Comparison of ENCODE assay signal across 20 cellular contexts in genomic region chr6:31336872-31337496, GRCh38.
DNase-seq lines count a peak whose midpoint lies in the region; ATAC-seq and TF ChIP-seq lines count a peak whose summit lies in the region.
"Had no signal": no experiment of that assay in that cellular context is flagged by ENCODE, and none has a peak within 500 bp of the region (broad histone marks: within the 10 kb centered on the region; RNA-seq: fewer than 3 reads in every experiment).

No MANE protein-coding gene starts in this region.

- no peak for TF ChIP-seq CTCF in fibroblast of mammary gland (conservative IDR thresholded peaks at IDR 0.05; ENCODE audit: control insufficient read depth, insufficient read depth, low read depth, low read length)

- no peak overlapping the region for H3K4me3 ChIP-seq in fibroblast of mammary gland (ENCODE audit: control insufficient read depth, low read depth, low read length)
- H3K4me3 ChIP-seq: gastroesophageal sphincter, K562, left ventricle myocardium inferior had no signal

- DNase-seq in NCI-H510A (lab: John Stamatoyannopoulos, UW) (peak; percentile 3), NCI-H510A treated with DMSO at 0.1 percent for 48 hours (lab: John Stamatoyannopoulos, UW) (no peak), ELR (ENCODE audit: low read depth) (peak; percentile 51), RKO (ENCODE audit: low spot score) (peak; percentile 68), fibroblast of mammary gland (ENCODE audit: low read depth) (peak; percentile 10), NCI-H1436 treated with DMSO at 0.1 percent for 48 hours (lab: John Stamatoyannopoulos, UW) (no peak)
- DNase-seq: activated gamma-delta T cell treated with Interleukin-2 at 50 U/mL for 16 hours; CD8-positive, alpha-beta memory T cell; GDM1; H7; left ventricle myocardium inferior; NCI-H446; occipital lobe; Right ventricle myocardium superior; stimulated activated CD4-positive, alpha-beta T cell treated with anti-CD3 and anti-CD28 coated beads, Interleukin-2, amount 100 ng/mL, for 24 hours had no signal

- no peak for ATAC-seq in GM19328 (IDR thresholded peaks at IDR 0.05; ENCODE audit: unreplicated experiment)
- no peak for ATAC-seq in HG03342 (IDR thresholded peaks at IDR 0.05; ENCODE audit: unreplicated experiment)
- ATAC-seq: gastroesophageal sphincter, K562, sciatic nerve had no signal

Comparison
In these comparisons a context has a peak if more than half of its experiments do, and no peak if none do; other contexts are left out.
1. DNase-seq: peak in NCI-H510A (single experiment), ELR (single experiment), RKO (single experiment) and fibroblast of mammary gland (single experiment); none in NCI-H510A treated with DMSO at 0.1 percent for 48 hours (single experiment) and NCI-H1436 treated with DMSO at 0.1 percent for 48 hours (single experiment).